14 cellular contexts compared by ENCODE assay signal in the genomic region with DNA sequence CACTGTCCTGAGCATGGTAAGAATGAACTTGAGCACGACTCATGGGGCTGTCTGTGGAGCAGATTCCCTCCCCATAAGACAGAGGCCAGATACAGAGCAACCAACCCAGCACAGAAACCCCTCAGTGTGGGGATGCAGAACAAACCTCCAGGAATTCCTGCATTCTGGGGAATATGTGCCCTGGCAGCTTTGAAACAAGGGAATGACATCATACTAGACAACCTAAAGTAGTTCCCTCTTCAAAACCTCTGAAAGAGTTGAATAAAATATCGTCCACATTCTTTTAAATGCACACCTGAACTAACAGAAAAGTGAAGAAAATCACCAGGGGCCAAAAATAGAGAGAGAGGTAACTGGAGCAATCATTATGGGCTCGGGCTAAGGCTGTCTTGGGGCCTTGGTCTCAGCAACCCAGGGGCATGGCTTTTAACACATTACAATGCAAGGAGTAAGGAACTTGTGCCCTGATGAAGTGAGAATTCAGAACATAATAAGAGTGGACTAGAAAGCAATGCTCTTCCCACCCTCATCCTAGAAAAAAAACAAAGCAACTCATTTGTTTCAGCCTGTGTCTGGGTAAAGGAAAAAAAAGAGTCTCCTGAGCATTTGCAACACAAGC. TPM values are rescaled to one million over a fixed set of nuclear protein-coding genes. Genes with fewer than 3 reads are reported as not detected.
"Had no signal": no experiment of that assay in that cellular context is flagged by ENCODE, and none has a peak within 500 bp of the region (broad histone marks: within the 10 kb centered on the region; RNA-seq: fewer than 3 reads in every experiment).

No MANE protein-coding gene starts in this region.

- H3K4me3 ChIP-seq: left lung, ovary, stomach, thoracic aorta had no signal

- FAIRE-seq: keratinocyte, urothelium cell line had no signal

- H3K4me3 Mint-ChIP-seq: activated naive CD8-positive, alpha-beta T cell; neural crest cell had no signal

- H3K9me3 ChIP-seq: left lung, ovary, stomach, thoracic aorta had no signal

- DNase-seq: activated gamma-delta T cell; cerebellar nuclear complex; dermis blood vessel endothelial cell; left lung; ovary; stimulated activated CD4-positive, alpha-beta T cell treated with anti-CD3 and anti-CD28 coated beads, Interleukin-4, amount 100 ng/mL, for 24 hours; stomach; T-helper 9 cell had no signal

- ATAC-seq: left lung had no signal

- H3K27me3 Mint-ChIP-seq: activated naive CD8-positive, alpha-beta T cell had no signal

- H3K27me3 ChIP-seq: left lung, ovary, stomach had no signal

- H3K27ac Mint-ChIP-seq: activated naive CD8-positive, alpha-beta T cell had no signal

- H3K36me3 ChIP-seq: left lung, ovary, stomach, thoracic aorta had no signal

- H3K4me1 ChIP-seq: left lung, stomach had no signal

- H3K27ac ChIP-seq: left lung, ovary, stomach, thoracic aorta had no signal

RNA-seq across cellular contexts. Expression of gene ADIPOQ, which starts 43.8 kb away (rescaled TPM):
- total RNA-seq: activated CD8-positive, alpha-beta memory T cell treated with anti-CD3 and anti-CD28 coated beads for 36 hours; dermis blood vessel endothelial cell; left lung; neural crest cell had no signal
- polyA plus RNA-seq: keratinocyte had no signal
